In genomic region chr1:111709986-111710385, GRCh38 we compare ENCODE assay signal across 27 cellular contexts. TPM values are rescaled to one million over a fixed set of nuclear protein-coding genes. Genes with fewer than 3 reads are reported as not detected.
A peak's percentile ranks its signal among the peaks of the same experiment; 100 is the strongest.
DNase-seq lines count a peak whose midpoint lies in the region; ATAC-seq and TF ChIP-seq lines count a peak whose summit lies in the region.
"Had no signal": no experiment of that assay in that cellular context is flagged by ENCODE, and none has a peak within 500 bp of the region (broad histone marks: within the 10 kb centered on the region; RNA-seq: fewer than 3 reads in every experiment).

No MANE protein-coding gene starts in this region.

- H3K9me3 Mint-ChIP-seq in activated CD8-positive, alpha-beta memory T cell treated with anti-CD3 and anti-CD28 coated beads, Interleukin-2, amount 10 ng/mL, durations not matched to agents 7 days and 5 days (ENCODE audit: low read depth): no peaks in the 10 kb centered on the region
- H3K9me3 Mint-ChIP-seq in HFFc6: no peaks in the 10 kb centered on the region
- no peaks in the 10 kb centered on the region for H3K9me3 Mint-ChIP-seq in activated naive CD8-positive, alpha-beta T cell (ENCODE audit: low read depth)
- no peaks in the 10 kb centered on the region for H3K9me3 Mint-ChIP-seq in endodermal cell
- H3K9me3 Mint-ChIP-seq: neural progenitor cell had no signal

- no peaks in the 10 kb centered on the region for H4K20me1 ChIP-seq in smooth muscle cell (ENCODE audit: low read depth)

- WGBS in smooth muscle cell (ENCODE audit: low lambda C conversion rate): 85% methylated on average over 1 of the region's 1 CpG
- WGBS in endodermal cell (ENCODE audit: insufficient coverage in 1 of 2, insufficient read length in 1 of 2), 2 experiments: 100% methylated on average over 1 of the region's 1 CpG; no CpG with 5 or more reads in 1 of the 2 experiments

- H3K4me1 ChIP-seq in smooth muscle cell (ENCODE audit: low read depth) (no peaks in the 10 kb centered on the region), endodermal cell (ENCODE audit: control insufficient read depth, insufficient read depth, low read length) (no peaks in the 10 kb centered on the region), foreskin keratinocyte (peaks cover 3% of the 10 kb centered on the region)
- H3K4me1 ChIP-seq: ascending aorta, neural progenitor cell had no signal

- no peaks in the 10 kb centered on the region for H3K79me2 ChIP-seq in smooth muscle cell (ENCODE audit: low read depth)

- H3K36me3 Mint-ChIP-seq in activated CD8-positive, alpha-beta memory T cell treated with anti-CD3 and anti-CD28 coated beads, Interleukin-2, amount 10 ng/mL, durations not matched to agents 7 days and 5 days: peaks cover 42% of the 10 kb centered on the region
- H3K36me3 Mint-ChIP-seq in HFFc6 (ENCODE audit: low read depth) (peaks cover 20% of the 10 kb centered on the region), endodermal cell (ENCODE audit: low read depth) (peaks cover 29% of the 10 kb centered on the region)
- H3K36me3 Mint-ChIP-seq in activated naive CD8-positive, alpha-beta T cell: peaks cover 3% of the 10 kb centered on the region

- H3K4me3 Mint-ChIP-seq in activated CD8-positive, alpha-beta memory T cell treated with anti-CD3 and anti-CD28 coated beads, Interleukin-2, amount 10 ng/mL, durations not matched to agents 7 days and 5 days: no peak overlapping the region
- no peak overlapping the region; the same call in 1 of the 2 replicates for H3K4me3 Mint-ChIP-seq in HFFc6
- no peak overlapping the region for H3K4me3 Mint-ChIP-seq in activated naive CD8-positive, alpha-beta T cell
- H3K4me3 Mint-ChIP-seq in endodermal cell: no peak overlapping the region
- H3K4me3 Mint-ChIP-seq: neural progenitor cell had no signal

- H3K4me2 ChIP-seq in smooth muscle cell: peak overlapping the region; percentile 54
- H3K4me2 ChIP-seq: neural progenitor cell had no signal

- peaks cover 12% of the 10 kb centered on the region for H3F3A ChIP-seq in smooth muscle cell (ENCODE audit: low read depth)

- peak; percentile 53 for ATAC-seq in activated CD8-positive, alpha-beta memory T cell treated with anti-CD3 and anti-CD28 coated beads, Interleukin-2, amount 10 ng/mL, durations not matched to agents 7 days and 5 days
- ATAC-seq in foreskin keratinocyte: no peak
- ATAC-seq: HCT116, left cardiac atrium, Panc1, right cardiac atrium had no signal

- H3K27ac ChIP-seq in smooth muscle cell (ENCODE audit: low read depth) (peak overlapping the region; percentile 84), endodermal cell (ENCODE audit: low read depth, low read length) (no peak overlapping the region), foreskin keratinocyte (no peak overlapping the region)
- H3K27ac ChIP-seq: ascending aorta, cardiac muscle cell, neural progenitor cell had no signal

- H3K4me3 ChIP-seq in smooth muscle cell (no peak overlapping the region), endodermal cell (ENCODE audit: low read length) (no peak overlapping the region)
- H3K4me3 ChIP-seq: ascending aorta, cardiac muscle cell, esophagus muscularis mucosa, neural progenitor cell had no signal

- peaks cover 51% of the 10 kb centered on the region for H3K4me1 Mint-ChIP-seq in activated CD8-positive, alpha-beta memory T cell treated with anti-CD3 and anti-CD28 coated beads, Interleukin-2, amount 10 ng/mL, durations not matched to agents 7 days and 5 days
- peaks cover 60% of the 10 kb centered on the region for H3K4me1 Mint-ChIP-seq in HFFc6 (ENCODE audit: low read depth)
- peaks cover 16% of the 10 kb centered on the region for H3K4me1 Mint-ChIP-seq in activated naive CD8-positive, alpha-beta T cell (ENCODE audit: low read depth)
- H3K4me1 Mint-ChIP-seq in endodermal cell: no peaks in the 10 kb centered on the region
- H3K4me1 Mint-ChIP-seq: neural progenitor cell had no signal

- H3K36me3 ChIP-seq in smooth muscle cell (ENCODE audit: low read depth) (no peaks in the 10 kb centered on the region), endodermal cell (ENCODE audit: control insufficient read depth, insufficient read depth, low read length) (peaks cover 53% of the 10 kb centered on the region)
- H3K36me3 ChIP-seq: neural progenitor cell had no signal

- TF ChIP-seq CTCF in HFFc6 (IDR thresholded peaks at IDR 0.05): no peak
- TF ChIP-seq CTCF in smooth muscle cell (IDR thresholded peaks at IDR 0.05; ENCODE audit: borderline replicate concordance, insufficient read depth, poor library complexity, severe bottlenecking): no peak
- TF ChIP-seq CTCF in endodermal cell (conservative IDR thresholded peaks at IDR 0.05): no peak
- no peak for TF ChIP-seq CTCF in foreskin keratinocyte (conservative IDR thresholded peaks at IDR 0.05)

- no peaks in the 10 kb centered on the region for H3K9me3 ChIP-seq in smooth muscle cell (replicated peaks; ENCODE audit: low read depth)
- H3K9me3 ChIP-seq in endodermal cell (ENCODE audit: control insufficient read depth, low read length): no peaks in the 10 kb centered on the region
- H3K9me3 ChIP-seq: ascending aorta, esophagus muscularis mucosa had no signal

- H3K9ac ChIP-seq in smooth muscle cell (ENCODE audit: low read depth): no peak overlapping the region
- no peak overlapping the region for H3K9ac ChIP-seq in endodermal cell (ENCODE audit: extremely low read depth, low read length, poor library complexity, severe bottlenecking)
- H3K9ac ChIP-seq: neural progenitor cell had no signal

- peak overlapping the region; percentile 61 for H3K27ac Mint-ChIP-seq in activated CD8-positive, alpha-beta memory T cell treated with anti-CD3 and anti-CD28 coated beads, Interleukin-2, amount 10 ng/mL, durations not matched to agents 7 days and 5 days
- H3K27ac Mint-ChIP-seq in HFFc6 (peak overlapping the region; percentile 48; the same call in 1 of the 2 replicates), endodermal cell (no peak overlapping the region)
- peak overlapping the region; percentile 56 for H3K27ac Mint-ChIP-seq in activated naive CD8-positive, alpha-beta T cell
- H3K27ac Mint-ChIP-seq: neural progenitor cell had no signal

- H3K27me3 ChIP-seq in smooth muscle cell (ENCODE audit: low read depth) (no peaks in the 10 kb centered on the region), endodermal cell (ENCODE audit: control insufficient read depth, insufficient read depth, low read length, poor library complexity, severe bottlenecking) (no peaks in the 10 kb centered on the region), foreskin keratinocyte (no peaks in the 10 kb centered on the region)
- H3K27me3 ChIP-seq: ascending aorta, cardiac muscle cell, esophagus muscularis mucosa, neural progenitor cell had no signal

- CTCF ChIA-PET in activated CD8-positive, alpha-beta memory T cell treated with anti-CD3 and anti-CD28 coated beads, Interleukin-2, amount 10 ng/mL, durations not matched to agents 7 days and 5 days (lab: Charles Lee): interaction anchor here (0.8 to 2.3 kb wide), 4 partner anchors 8 to 211 kb away, joined by 3 to 6 read pairs (median 4); no protein-coding TSS in a partner anchor

- DNase-seq in activated CD8-positive, alpha-beta memory T cell treated with anti-CD3 and anti-CD28 coated beads, Interleukin-2, amount 10 ng/mL, durations not matched to agents 7 days and 5 days: no peak
- DNase-seq in activated CD8-positive, alpha-beta memory T cell treated with anti-CD3 and anti-CD28 coated beads for 24 hours: no peak
- DNase-seq in HFFc6 (no peak), smooth muscle cell (lab: John Stamatoyannopoulos, UW; ENCODE audit: unreplicated experiment) (no peak), endodermal cell (no peak), foreskin keratinocyte (no peak), glomerular visceral epithelial cell (ENCODE audit: extremely low spot score) (no peak)
- DNase-seq: activated CD4-positive, alpha-beta T cell treated with anti-CD3 and anti-CD28 coated beads for 48 hours; activated naive CD4-positive, alpha-beta T cell treated with anti-CD3 and anti-CD28 coated beads, Interleukin-2, amount 50 U/mL, for 16 hours; DND-41; foreskin melanocyte; KG1; left cardiac atrium; NCI-H1417 treated with DMSO at 0.1 percent for 48 hours; NCI-H2081 treated with DMSO at 0.1 percent for 48 hours; NCI-H345; posterior cingulate gyrus; right cardiac atrium; SIG-M5; stimulated activated CD4-positive, alpha-beta T cell treated with anti-CD3 and anti-CD28 coated beads, Interleukin-2, amount 100 ng/mL, for 48 hours had no signal

- no peak overlapping the region for H2AFZ ChIP-seq in smooth muscle cell (ENCODE audit: low read depth)
- H2AFZ ChIP-seq: neural progenitor cell had no signal

- no peaks in the 10 kb centered on the region for H3K27me3 Mint-ChIP-seq in activated CD8-positive, alpha-beta memory T cell treated with anti-CD3 and anti-CD28 coated beads, Interleukin-2, amount 10 ng/mL, durations not matched to agents 7 days and 5 days
- H3K27me3 Mint-ChIP-seq in HFFc6 (ENCODE audit: insufficient read depth) (no peaks in the 10 kb centered on the region; the same call in 1 of the 2 replicates), endodermal cell (ENCODE audit: insufficient read depth) (no peaks in the 10 kb centered on the region)
- no peaks in the 10 kb centered on the region for H3K27me3 Mint-ChIP-seq in activated naive CD8-positive, alpha-beta T cell

RNA-seq across cellular contexts. Expression of gene INKA2, which starts 29.2 kb away (rescaled TPM):
- total RNA-seq in activated CD8-positive, alpha-beta memory T cell treated with anti-CD3 and anti-CD28 coated beads, Interleukin-2, amount 10 ng/mL, durations not matched to agents 7 days and 5 days: 1 to 10 TPM; 1.7 to 1.9 TPM
- total RNA-seq in HFFc6 (2021; fragmentation: NEBNext Ultra II Directional; extraction: Animal tissue kit (Norgen Biotek cat#: 25700)): 1 to 10 TPM; 1.7 to 3.5 (median 2.6) TPM
- 3.9 TPM in 1 of 2 replicates, not detected in the other for total RNA-seq in smooth muscle cell
- polyA plus RNA-seq in smooth muscle cell: 1.6 and 1.8 TPM in 2 replicates
- total RNA-seq in endodermal cell: 1 to 10 TPM; 1.4 to 1.9 TPM
- 3.3 TPM for polyA plus RNA-seq in endodermal cell (2013, experiment 1 of 2)
- polyA plus RNA-seq in endodermal cell (2013, experiment 2 of 2): 3.4 TPM
- 2.9 and 3.2 TPM in 2 replicates for total RNA-seq in foreskin keratinocyte
- polyA plus RNA-seq in foreskin keratinocyte: 2.0 and 2.4 TPM in 2 replicates
- total RNA-seq: ascending aorta had no signal

RNA-seq across cellular contexts. Expression of gene DDX20, which starts 45.7 kb away (rescaled TPM):
- 10 to 100 TPM; 14.1 to 17.9 TPM for total RNA-seq in activated CD8-positive, alpha-beta memory T cell treated with anti-CD3 and anti-CD28 coated beads, Interleukin-2, amount 10 ng/mL, durations not matched to agents 7 days and 5 days
- total RNA-seq in HFFc6 (2021; fragmentation: NEBNext Ultra II Directional; extraction: Animal tissue kit (Norgen Biotek cat#: 25700)): 10 to 100 TPM; 12.9 to 15.5 (median 13.9) TPM
- total RNA-seq in smooth muscle cell (17.1 and 20.0 TPM in 2 replicates), endodermal cell (10 to 100 TPM; 19.4 to 19.8 TPM), foreskin keratinocyte (17.2 and 19.0 TPM in 2 replicates)
- polyA plus RNA-seq in smooth muscle cell (5.9 and 8.8 TPM in 2 replicates), foreskin keratinocyte (6.8 and 8.2 TPM in 2 replicates)
- polyA plus RNA-seq in endodermal cell (2013, experiment 1 of 2): 18.2 TPM
- polyA plus RNA-seq in endodermal cell (2013, experiment 2 of 2): 16.6 TPM
